7 cellular contexts compared by ENCODE assay signal in genomic region chr21:45542242-45542666, GRCh38. TPM values are rescaled to one million over a fixed set of nuclear protein-coding genes. Genes with fewer than 3 reads are reported as not detected.
DNase-seq lines count a peak whose midpoint lies in the region; ATAC-seq, FAIRE-seq and TF ChIP-seq lines count a peak whose summit lies in the region.

SLC19A1 (minus strand) TSS chr21:45542440; CDS start chr21:45537959, 4,481 bp downstream.

- peak; percentile 92 for FAIRE-seq in GM12892 (lab: Jason Lieb, UNC)

- peak; percentile 78 for ATAC-seq in HG02642 (IDR thresholded peaks at IDR 0.05; ENCODE audit: poor library complexity, unreplicated experiment)

- peak; percentile 98 for DNase-seq in GM12892 (ENCODE audit: insufficient read length)
- DNase-seq in NCI-H69 (lab: John Stamatoyannopoulos, UW) = peak; percentile 91
- DNase-seq in activated CD8-positive, alpha-beta memory T cell treated with anti-CD3 and anti-CD28 coated beads for 4 hours (ENCODE audit: low read depth in 2 of 2) = peak; percentile 43 to 52
- DNase-seq in epidermal melanocyte (ENCODE audit: insufficient read length, low spot score) = peak; percentile 99
- DNase-seq in middle frontal gyrus (ENCODE audit: extremely low spot score, low spot score) = peak; percentile 40
- peak; percentile 79 for DNase-seq in stimulated activated CD8-positive, alpha-beta memory T cell treated with anti-CD3 and anti-CD28 coated beads, Interleukin-4, amount 100 ng/mL, for 48 hours

- no peak for TF ChIP-seq POLR2A in GM12892 (IDR thresholded peaks at IDR 0.05; ENCODE audit: low read depth, low read length)

RNA-seq across cellular contexts. Expression of gene SLC19A1, which starts in this region (rescaled TPM):
- polyA plus RNA-seq in GM12892 (2012; ENCODE audit: missing spikeins) = 5.6 TPM

Comparison
In these comparisons a context has a peak if more than half of its experiments do, and no peak if none do; other contexts are left out.
1. Peak in every context shown above with its lines: DNase-seq and ATAC-seq.
2. DNase-seq: peak in every context shown above with its lines; median percentile 99 in epidermal melanocyte; 98 in GM12892; 91 in NCI-H69; 79 in stimulated activated CD8-positive, alpha-beta memory T cell treated with anti-CD3 and anti-CD28 coated beads, Interleukin-4, amount 100 ng/mL, for 48 hours; 48 in activated CD8-positive, alpha-beta memory T cell treated with anti-CD3 and anti-CD28 coated beads for 4 hours; 40 in middle frontal gyrus.